24 cellular contexts compared by ENCODE assay signal in genomic region chr14:69117020-69117767, GRCh38. TPM values are rescaled to one million over a fixed set of nuclear protein-coding genes. Genes with fewer than 3 reads are reported as not detected.
DNase-seq lines count a peak whose midpoint lies in the region; ATAC-seq and TF ChIP-seq lines count a peak whose summit lies in the region.
"Had no signal": no experiment of that assay in that cellular context is flagged by ENCODE, and none has a peak within 500 bp of the region (broad histone marks: within the 10 kb centered on the region; RNA-seq: fewer than 3 reads in every experiment).

No MANE protein-coding gene starts in this region.

- no peaks in the 10 kb centered on the region for H3K4me1 ChIP-seq in PC-3 (ENCODE audit: insufficient read depth, low read length)
- H3K4me1 ChIP-seq: foreskin keratinocyte, SJCRH30 had no signal

- H2AFZ ChIP-seq in PC-3 (ENCODE audit: low read length), result no peak overlapping the region

- H3K27ac ChIP-seq in PC-3 (ENCODE audit: low read length), result no peak overlapping the region
- H3K27ac ChIP-seq: foreskin keratinocyte, heart right ventricle, KMS-11, SJCRH30, skin epidermis had no signal

- H3K9me3 ChIP-seq in PC-3 (ENCODE audit: low read length), result no peaks in the 10 kb centered on the region
- H3K9me3 ChIP-seq: heart right ventricle, SJCRH30 had no signal

- no peaks in the 10 kb centered on the region for H3K9me2 ChIP-seq in PC-3 (replicated peaks; ENCODE audit: low read length)

- no peaks in the 10 kb centered on the region for H3K27me3 ChIP-seq in PC-3 (ENCODE audit: low read length)
- H3K27me3 ChIP-seq: foreskin keratinocyte, heart right ventricle, SJCRH30 had no signal

- H3K4me1 Mint-ChIP-seq in activated naive CD8-positive, alpha-beta T cell (ENCODE audit: low read depth), result peaks cover 42% of the 10 kb centered on the region
- H3K4me1 Mint-ChIP-seq in activated naive CD8-positive, alpha-beta T cell treated with anti-CD3 and anti-CD28 coated beads, Interleukin-2, amount 50 U/mL, for 24 hours, result peaks cover 24% of the 10 kb centered on the region
- peaks cover 18% of the 10 kb centered on the region for H3K4me1 Mint-ChIP-seq in activated CD8-positive, alpha-beta T cell treated with anti-CD3 and anti-CD28 coated beads, Interleukin-2, amount 10 ng/mL, durations not matched to agents 7 days and 5 days (ENCODE audit: low read depth)
- H3K4me1 Mint-ChIP-seq in stimulated activated naive B cell treated with anti-CD40 and anti-IgM and Interleukin-4, amounts not matched to agents 10 μg/mL and 1 μg/mL and 100 μg/mL, for 72 hours, result peaks cover 19 to 27% of the 10 kb centered on the region in 2 donors
- H3K4me1 Mint-ChIP-seq: H9 had no signal

- DNase-seq in NCI-H2171 treated with DMSO at 0.1 percent for 48 hours (lab: John Stamatoyannopoulos, UW), result peak; percentile 8
- no peak for DNase-seq in NCI-H2171 (lab: John Stamatoyannopoulos, UW)
- no peak for DNase-seq in activated naive CD8-positive, alpha-beta T cell treated with anti-CD3 and anti-CD28 coated beads, Interleukin-2, amount 50 U/mL, for 24 hours
- DNase-seq in activated CD8-positive, alpha-beta T cell treated with anti-CD3 and anti-CD28 coated beads, Interleukin-2, amount 10 ng/mL, durations not matched to agents 7 days and 5 days, result no peak
- no peak for DNase-seq in stimulated activated naive B cell treated with anti-CD40 and anti-IgM and Interleukin-4, amounts not matched to agents 10 μg/mL and 1 μg/mL and 100 μg/mL, for 72 hours
- DNase-seq in kidney tubule cell (ENCODE audit: low spot score), result no peak
- DNase-seq in PC-3, result no peak
- DNase-seq: 8988T; activated CD4-positive, alpha-beta T cell treated with anti-CD3 and anti-CD28 coated beads, Interleukin-2, amount 50 U/mL, for 1 hour; DMS53; effector CD8-positive, alpha-beta T cell; foreskin keratinocyte; GDM1; H9; heart right ventricle; left cardiac atrium; mesenchymal stem cell; NCI-H146; NCI-H526; SJCRH30 had no signal

- no peak overlapping the region for H3K9ac ChIP-seq in PC-3 (ENCODE audit: low read length)
- H3K9ac ChIP-seq: KMS-11 had no signal

- no peak overlapping the region for H3K4me2 ChIP-seq in PC-3 (ENCODE audit: low read length)
- H3K4me2 ChIP-seq: KMS-11 had no signal

- no peak for ATAC-seq in activated naive CD8-positive, alpha-beta T cell treated with anti-CD3 and anti-CD28 coated beads, Interleukin-2, amount 50 U/mL, for 24 hours
- ATAC-seq in activated CD8-positive, alpha-beta T cell treated with anti-CD3 and anti-CD28 coated beads, Interleukin-2, amount 10 ng/mL, durations not matched to agents 7 days and 5 days, result no peak
- ATAC-seq in stimulated activated naive B cell treated with anti-CD40 and anti-IgM and Interleukin-4, amounts not matched to agents 10 μg/mL and 1 μg/mL and 100 μg/mL, for 72 hours (replicated peaks), result peak; percentile 57 to 78
- no peak for ATAC-seq in PC-3
- ATAC-seq: esophagus mucosa, foreskin keratinocyte, heart right ventricle, left cardiac atrium had no signal

- H3K36me3 Mint-ChIP-seq in activated naive CD8-positive, alpha-beta T cell, result peaks cover 7% of the 10 kb centered on the region
- H3K36me3 Mint-ChIP-seq in activated naive CD8-positive, alpha-beta T cell treated with anti-CD3 and anti-CD28 coated beads, Interleukin-2, amount 50 U/mL, for 24 hours (ENCODE audit: low read depth), result peaks cover 36% of the 10 kb centered on the region
- H3K36me3 Mint-ChIP-seq in activated CD8-positive, alpha-beta T cell treated with anti-CD3 and anti-CD28 coated beads, Interleukin-2, amount 10 ng/mL, durations not matched to agents 7 days and 5 days (ENCODE audit: low read depth), result peaks cover 40% of the 10 kb centered on the region
- H3K36me3 Mint-ChIP-seq in stimulated activated naive B cell treated with anti-CD40 and anti-IgM and Interleukin-4, amounts not matched to agents 10 μg/mL and 1 μg/mL and 100 μg/mL, for 72 hours, result peaks cover 25 to 38% of the 10 kb centered on the region in 2 donors

- H3K4me3 Mint-ChIP-seq in activated naive CD8-positive, alpha-beta T cell, result no peak overlapping the region
- no peak overlapping the region for H3K4me3 Mint-ChIP-seq in activated naive CD8-positive, alpha-beta T cell treated with anti-CD3 and anti-CD28 coated beads, Interleukin-2, amount 50 U/mL, for 24 hours
- no peak overlapping the region for H3K4me3 Mint-ChIP-seq in activated CD8-positive, alpha-beta T cell treated with anti-CD3 and anti-CD28 coated beads, Interleukin-2, amount 10 ng/mL, durations not matched to agents 7 days and 5 days
- no peak overlapping the region for H3K4me3 Mint-ChIP-seq in stimulated activated naive B cell treated with anti-CD40 and anti-IgM and Interleukin-4, amounts not matched to agents 10 μg/mL and 1 μg/mL and 100 μg/mL, for 72 hours
- H3K4me3 Mint-ChIP-seq: H9 had no signal

- no peaks in the 10 kb centered on the region for H4K20me1 ChIP-seq in PC-3 (ENCODE audit: low read length)

- CTCF ChIA-PET in activated CD8-positive, alpha-beta T cell treated with anti-CD3 and anti-CD28 coated beads, Interleukin-2, amount 10 ng/mL, durations not matched to agents 7 days and 5 days (lab: Charles Lee), result interaction anchor here (0.6 to 3.0 kb wide), 4 partner anchors 10 to 255 kb away, joined by 3 to 14 read pairs (median 6); no protein-coding TSS in a partner anchor
- CTCF ChIA-PET in PC-3 (lab: Charles Lee), result interaction anchor here (1.1 kb wide), 1 partner anchor 12 kb away, joined by 3 read pairs; no protein-coding TSS in a partner anchor

- peak overlapping the region; percentile 80 for H3K27ac Mint-ChIP-seq in activated naive CD8-positive, alpha-beta T cell
- no peak overlapping the region for H3K27ac Mint-ChIP-seq in activated naive CD8-positive, alpha-beta T cell treated with anti-CD3 and anti-CD28 coated beads, Interleukin-2, amount 50 U/mL, for 24 hours
- H3K27ac Mint-ChIP-seq in activated CD8-positive, alpha-beta T cell treated with anti-CD3 and anti-CD28 coated beads, Interleukin-2, amount 10 ng/mL, durations not matched to agents 7 days and 5 days, result peak overlapping the region; percentile 36
- H3K27ac Mint-ChIP-seq in stimulated activated naive B cell treated with anti-CD40 and anti-IgM and Interleukin-4, amounts not matched to agents 10 μg/mL and 1 μg/mL and 100 μg/mL, for 72 hours, result peak overlapping the region; percentile 73
- H3K27ac Mint-ChIP-seq: H9 had no signal

- BruUV-seq in PC-3 (replicated peaks; lab: Mats Ljungman, UMichigan), result no TSS peak

- H3K36me3 ChIP-seq in PC-3 (ENCODE audit: low read depth, low read length), result peaks cover 46% of the 10 kb centered on the region; the same call in 1 of the 2 replicates

- H3K27me3 Mint-ChIP-seq in activated naive CD8-positive, alpha-beta T cell, result no peaks in the 10 kb centered on the region
- H3K27me3 Mint-ChIP-seq in activated naive CD8-positive, alpha-beta T cell treated with anti-CD3 and anti-CD28 coated beads, Interleukin-2, amount 50 U/mL, for 24 hours, result no peaks in the 10 kb centered on the region
- H3K27me3 Mint-ChIP-seq in activated CD8-positive, alpha-beta T cell treated with anti-CD3 and anti-CD28 coated beads, Interleukin-2, amount 10 ng/mL, durations not matched to agents 7 days and 5 days (ENCODE audit: low read depth), result no peaks in the 10 kb centered on the region
- no peaks in the 10 kb centered on the region for H3K27me3 Mint-ChIP-seq in stimulated activated naive B cell treated with anti-CD40 and anti-IgM and Interleukin-4, amounts not matched to agents 10 μg/mL and 1 μg/mL and 100 μg/mL, for 72 hours

- H3F3A ChIP-seq in PC-3 (ENCODE audit: low read length, unreplicated experiment), result no peaks in the 10 kb centered on the region

- no peak overlapping the region for H3K4me3 ChIP-seq in PC-3 (ENCODE audit: low read length)
- H3K4me3 ChIP-seq: heart right ventricle, SJCRH30, skin epidermis had no signal

- intact Hi-C loops in PC-3 (cut with micrococcal nuclease), result no loop called here

- H3K79me2 ChIP-seq in PC-3 (ENCODE audit: low read length), result no peaks in the 10 kb centered on the region

- no peaks in the 10 kb centered on the region for H3K9me3 Mint-ChIP-seq in activated naive CD8-positive, alpha-beta T cell (ENCODE audit: low read depth)
- H3K9me3 Mint-ChIP-seq in activated naive CD8-positive, alpha-beta T cell treated with anti-CD3 and anti-CD28 coated beads, Interleukin-2, amount 50 U/mL, for 24 hours, result no peaks in the 10 kb centered on the region
- no peaks in the 10 kb centered on the region for H3K9me3 Mint-ChIP-seq in activated CD8-positive, alpha-beta T cell treated with anti-CD3 and anti-CD28 coated beads, Interleukin-2, amount 10 ng/mL, durations not matched to agents 7 days and 5 days (ENCODE audit: insufficient read depth)
- H3K9me3 Mint-ChIP-seq in stimulated activated naive B cell treated with anti-CD40 and anti-IgM and Interleukin-4, amounts not matched to agents 10 μg/mL and 1 μg/mL and 100 μg/mL, for 72 hours, result no peaks in the 10 kb centered on the region
- H3K9me3 Mint-ChIP-seq: H9 had no signal

- TF ChIP-seq CTCF in PC-3 (conservative IDR thresholded peaks at IDR 0.05; ENCODE audit: low read depth, low read length), result no peak

- POLR2A ChIA-PET in activated CD8-positive, alpha-beta T cell treated with anti-CD3 and anti-CD28 coated beads, Interleukin-2, amount 10 ng/mL, durations not matched to agents 7 days and 5 days (lab: Charles Lee), result no interaction called here
- POLR2A ChIA-PET in PC-3 (lab: Charles Lee; ENCODE audit: unreplicated experiment), result no interaction called here

RNA-seq across cellular contexts. Expression of gene DCAF5, which starts 35.7 kb away (rescaled TPM):
- 10 to 100 TPM; 38.4 to 41.2 TPM for total RNA-seq in activated CD8-positive, alpha-beta T cell treated with anti-CD3 and anti-CD28 coated beads, Interleukin-2, amount 10 ng/mL, durations not matched to agents 7 days and 5 days
- total RNA-seq in PC-3 (2014; rRNA removed), result 17.5 and 21.0 TPM in 2 replicates

Comparison
In these comparisons a context has a peak if more than half of its experiments do, and no peak if none do; other contexts are left out.
1. ATAC-seq: peak in stimulated activated naive B cell treated with anti-CD40 and anti-IgM and Interleukin-4, amounts not matched to agents 10 μg/mL and 1 μg/mL and 100 μg/mL, for 72 hours (2 of 2); none in activated naive CD8-positive, alpha-beta T cell treated with anti-CD3 and anti-CD28 coated beads, Interleukin-2, amount 50 U/mL, for 24 hours (single experiment), activated CD8-positive, alpha-beta T cell treated with anti-CD3 and anti-CD28 coated beads, Interleukin-2, amount 10 ng/mL, durations not matched to agents 7 days and 5 days (single experiment) and PC-3 (single experiment).